9 cellular contexts compared by ENCODE assay signal in genomic region chr5:133245191-133246052, GRCh38.
DNase-seq lines count a peak whose midpoint lies in the region; TF ChIP-seq lines count a peak whose summit lies in the region.
"Had no signal": no experiment of that assay in that cellular context is flagged by ENCODE, and none has a peak within 500 bp of the region (broad histone marks: within the 10 kb centered on the region; RNA-seq: fewer than 3 reads in every experiment).

No MANE protein-coding gene starts in this region.

- no peak for TF ChIP-seq POLR2A in uterus (IDR thresholded peaks at IDR 0.05)

- intact Hi-C loops in uterus (cut with DNase I; ENCODE audit: low total_unique reads): no loop called here

- H3K9me3 Mint-ChIP-seq in glutamatergic neuron (ENCODE audit: unreplicated experiment): peaks cover 2% of the 10 kb centered on the region

- TF ChIP-seq CTCF in fibroblast of the aortic adventitia (IDR thresholded peaks at IDR 0.05; ENCODE audit: insufficient read depth, low read length): no peak
- TF ChIP-seq CTCF in uterus (IDR thresholded peaks at IDR 0.05): no peak
- TF ChIP-seq CTCF in glutamatergic neuron (IDR thresholded peaks at IDR 0.05; ENCODE audit: partially characterized antibody, unreplicated experiment): no peak

- no peaks in the 10 kb centered on the region for H3K27me3 Mint-ChIP-seq in glutamatergic neuron (ENCODE audit: unreplicated experiment)

- H3K36me3 ChIP-seq in uterus: no peaks in the 10 kb centered on the region
- H3K36me3 ChIP-seq: tibial nerve had no signal

- no peaks in the 10 kb centered on the region for H3K4me1 ChIP-seq in uterus
- H3K4me1 ChIP-seq: tibial nerve had no signal

- peaks cover 5% of the 10 kb centered on the region for H3K4me1 Mint-ChIP-seq in glutamatergic neuron (ENCODE audit: low read depth, unreplicated experiment)

- H3K4me3 Mint-ChIP-seq in glutamatergic neuron (ENCODE audit: unreplicated experiment): no peak overlapping the region

- H3K27ac ChIP-seq in uterus: no peak overlapping the region
- H3K27ac ChIP-seq: tibial nerve had no signal

- DNase-seq in ACHN (peak; percentile 94), GOT3 (lab: John Stamatoyannopoulos, UW) (peak; percentile 23), SHP77 treated with DMSO at 0.1 percent for 48 hours (lab: John Stamatoyannopoulos, UW) (peak; percentile 21), fibroblast of the aortic adventitia (ENCODE audit: low read depth) (peak; percentile 83), uterus (no peak), COR-L47 (lab: John Stamatoyannopoulos, UW) (no peak), glutamatergic neuron (no peak)
- DNase-seq in stimulated activated CD4-positive, alpha-beta T cell treated with anti-CD3 and anti-CD28 coated beads, TNF-alpha, amount 100 ng/mL, for 24 hours (ENCODE audit: low read depth in 3 of 3): peak in 2 of 3 experiments; percentile 3 to 44

- H3K9me3 ChIP-seq in uterus: no peaks in the 10 kb centered on the region
- H3K9me3 ChIP-seq: tibial nerve had no signal

- H3K27me3 ChIP-seq in uterus: no peaks in the 10 kb centered on the region
- H3K27me3 ChIP-seq: tibial nerve had no signal

- H3K36me3 Mint-ChIP-seq in glutamatergic neuron (ENCODE audit: unreplicated experiment): peaks cover 6% of the 10 kb centered on the region

- no peak overlapping the region for H3K4me3 ChIP-seq in fibroblast of the aortic adventitia (ENCODE audit: low read depth, low read length)
- no peak overlapping the region for H3K4me3 ChIP-seq in uterus
- H3K4me3 ChIP-seq: tibial nerve had no signal

- in situ Hi-C loops in ACHN (cut with HindIII; ENCODE audit: low pct_ligation_motif_present, low pct_unique_long_range_greater_than_20kb, low sequenced_read_pairs): no loop called here

- H3K27ac Mint-ChIP-seq in glutamatergic neuron (ENCODE audit: unreplicated experiment): no peak overlapping the region

Comparison
In these comparisons a context has a peak if more than half of its experiments do, and no peak if none do; other contexts are left out.
1. DNase-seq: peak in ACHN (single experiment), GOT3 (single experiment), SHP77 treated with DMSO at 0.1 percent for 48 hours (single experiment), fibroblast of the aortic adventitia (single experiment) and stimulated activated CD4-positive, alpha-beta T cell treated with anti-CD3 and anti-CD28 coated beads, TNF-alpha, amount 100 ng/mL, for 24 hours (2 of 3); none in uterus (0 of 2), COR-L47 (single experiment) and glutamatergic neuron (single experiment).